Comparison of ENCODE assay signal across 9 cellular contexts in genomic region chr11:72078477-72078876, GRCh38. TPM values are rescaled to one million over a fixed set of nuclear protein-coding genes. Genes with fewer than 3 reads are reported as not detected.
A peak's percentile ranks its signal among the peaks of the same experiment; 100 is the strongest.
DNase-seq lines count a peak whose midpoint lies in the region; ATAC-seq and TF ChIP-seq lines count a peak whose summit lies in the region.
"Had no signal": no experiment of that assay in that cellular context is flagged by ENCODE, and none has a peak within 500 bp of the region (broad histone marks: within the 10 kb centered on the region; RNA-seq: fewer than 3 reads in every experiment).

No MANE protein-coding gene starts in this region.

- no peaks in the 10 kb centered on the region for H3F3A ChIP-seq in GM23338 (replicated peaks; ENCODE audit: low read depth)

- H3K4me1 ChIP-seq in GM23338 (ENCODE audit: insufficient read depth) (0 out of 2 replicates have a peak, but pooled peaks cover 8% of the 10 kb centered on the region), fibroblast of lung (ENCODE audit: control insufficient read depth, extremely low read depth, insufficient read depth, low read length) (peaks cover 2% of the 10 kb centered on the region), sigmoid colon (peaks cover 0 to 26% (median 23%) of the 10 kb centered on the region in 4 donors)

- peaks cover 65% of the 10 kb centered on the region for H3K79me2 ChIP-seq in GM23338 (replicated peaks; ENCODE audit: insufficient read depth)
- H3K79me2 ChIP-seq in fibroblast of lung (ENCODE audit: control insufficient read depth, insufficient read depth, low read length), result peaks cover 59% of the 10 kb centered on the region

- ATAC-seq in GM23338 (no peak), T-cell (replicated peaks in 1 of 4) (no peak), HG02938 (IDR thresholded peaks at IDR 0.05; ENCODE audit: unreplicated experiment) (no peak), GM19395 (IDR thresholded peaks at IDR 0.05; ENCODE audit: unreplicated experiment) (no peak)

- H3K27me3 ChIP-seq in GM23338 (ENCODE audit: insufficient read depth), result no peaks in the 10 kb centered on the region
- H3K27me3 ChIP-seq in fibroblast of lung (ENCODE audit: control insufficient read depth, insufficient read depth, low read length), result no peaks in the 10 kb centered on the region
- no peaks in the 10 kb centered on the region for H3K27me3 ChIP-seq in sigmoid colon

- no peaks in the 10 kb centered on the region for H3K9me2 ChIP-seq in GM23338 (ENCODE audit: insufficient read depth)

- CTCF ChIA-PET in T-cell (lab: Charles Lee), result interaction anchor here in 1 of 2 donors (0.6 to 2.4 kb wide), 7 partner anchors 11 to 145 kb away, joined by 4 to 12 read pairs (median 4); no protein-coding TSS in a partner anchor

- H3K9me3 ChIP-seq in fibroblast of lung (ENCODE audit: control insufficient read depth, insufficient read depth, low read depth, low read length) (no peaks in the 10 kb centered on the region), sigmoid colon (no peaks in the 10 kb centered on the region)

- no peak for TF ChIP-seq POLR2A in sigmoid colon (IDR thresholded peaks at IDR 0.05)

- H3K4me3 ChIP-seq in GM23338 (peak overlapping the region; percentile 80; the same call in 1 of the 2 replicates), fibroblast of lung (replicated peaks in 1 of 4; ENCODE audit: control extremely low read depth in 1 of 4, insufficient read depth in 1 of 4, low read depth in 3 of 4, low read length in 4 of 4) (peak overlapping the region in 2 of 4 experiments; percentile 81 to 92), sigmoid colon (no peak overlapping the region)

- H3K36me3 Mint-ChIP-seq in GM23338 (ENCODE audit: low read depth) (peaks cover 8% of the 10 kb centered on the region; the same call in 1 of the 3 replicates), T-cell (peaks cover 4% of the 10 kb centered on the region)

- 79 to 85% methylated on average over 6 of the region's 6 CpGs for WGBS in sigmoid colon, 2 donors

- POLR2A ChIA-PET in T-cell (lab: Charles Lee), result interaction anchor here (0.5 to 0.6 kb wide), 3 partner anchors 38 to 67 kb away, joined by 3 read pairs; no protein-coding TSS in a partner anchor

- peaks cover 4% of the 10 kb centered on the region for H3K27me3 Mint-ChIP-seq in GM23338 (ENCODE audit: insufficient read depth, low read depth, poor library complexity)
- H3K27me3 Mint-ChIP-seq in T-cell, result no peaks in the 10 kb centered on the region

- TF ChIP-seq CTCF in GM23338 (conservative IDR thresholded peaks at IDR 0.05; ENCODE audit: low read depth in 2 of 2) (no peak), fibroblast of lung (conservative IDR thresholded peaks at IDR 0.05 in 1 of 2, IDR thresholded peaks at IDR 0.05 in 1 of 2; ENCODE audit: low read depth in 1 of 2, low read length in 2 of 2) (no peak), sigmoid colon (IDR thresholded peaks at IDR 0.05) (no peak)

- H3K36me3 ChIP-seq in GM23338 (ENCODE audit: insufficient read depth) (no peaks in the 10 kb centered on the region), fibroblast of lung (ENCODE audit: control insufficient read depth, insufficient read depth, low read length) (no peaks in the 10 kb centered on the region), sigmoid colon (no peaks in the 10 kb centered on the region)

- TF ChIP-seq EP300 in sigmoid colon (IDR thresholded peaks at IDR 0.05), result no peak

- DNase-seq in GM23338 (ENCODE audit: low spot score) (no peak), T-cell (no peak), fibroblast of lung (ENCODE audit: low read depth in 2 of 2) (peak in 1 of 2 donors; percentile 64), sigmoid colon (no peak), nucleus accumbens (lab: John Stamatoyannopoulos, UW) (no peak), NCI-H1105 (lab: John Stamatoyannopoulos, UW) (no peak)

- H4K20me1 ChIP-seq in GM23338 (replicated peaks; ENCODE audit: insufficient read depth) (peaks cover 24% of the 10 kb centered on the region; the same call in 1 of the 2 replicates), fibroblast of lung (ENCODE audit: control insufficient read depth, extremely low read depth, insufficient read depth, low read length) (no peaks in the 10 kb centered on the region)

- H3K27ac Mint-ChIP-seq in GM23338 (peak overlapping the region; percentile 35), T-cell (peak overlapping the region; percentile 2 to 11)

- intact Hi-C loops in sigmoid colon (cut with DNase I), result no loop called here

- H3K27ac ChIP-seq in GM23338 (ENCODE audit: low read depth) (peak overlapping the region; percentile 46; the same call in 1 of the 2 replicates), fibroblast of lung (ENCODE audit: insufficient read depth, low read length) (peak overlapping the region; percentile 96), sigmoid colon (peak overlapping the region; percentile 91 to 94 (median 92))

- H3K4me2 ChIP-seq in GM23338 (peak overlapping the region; percentile 87), fibroblast of lung (ENCODE audit: extremely low read depth, insufficient read depth, low read length) (peak overlapping the region; percentile 99)

- H3K9me3 Mint-ChIP-seq in GM23338 (no peaks in the 10 kb centered on the region), T-cell (no peaks in the 10 kb centered on the region)

- H3K4me3 Mint-ChIP-seq in GM23338, result peak overlapping the region; percentile 86
- peak overlapping the region; percentile 31 to 98 (median 49) for H3K4me3 Mint-ChIP-seq in T-cell

- H3K9ac ChIP-seq in fibroblast of lung (ENCODE audit: insufficient read depth, low read length), result no peak overlapping the region

- no peak overlapping the region for H2AFZ ChIP-seq in GM23338
- H2AFZ ChIP-seq in fibroblast of lung (ENCODE audit: low read length), result peak overlapping the region; percentile 28

- H3K4me1 Mint-ChIP-seq in GM23338, result peaks cover 20% of the 10 kb centered on the region
- peaks cover 48 to 63% (median 50%) of the 10 kb centered on the region in 3 donors for H3K4me1 Mint-ChIP-seq in T-cell

TF ChIP-seq in GM23338, 12 proteins besides CTCF, POLR2A, EP300 and RAD21:
- no peak for TF ChIP-seq JUNB (IDR thresholded peaks at IDR 0.05; ENCODE audit: unreplicated experiment)

RNA-seq across cellular contexts. Expression of gene NUMA1, which starts 1.9 kb away (rescaled TPM):
- 90.5 and 104 TPM in 2 replicates for total RNA-seq in GM23338 (2014; rRNA removed; shearing (Covaris generic))
- polyA plus RNA-seq in GM23338 (2016; fragmentation: Nextera tagmentation; extraction: Ambion mirVana) (30.4 and 33.2 TPM in 2 replicates), fibroblast of lung (59.0 and 61.6 TPM in 2 replicates), sigmoid colon (100 to 1,000 TPM in 2 of 3 donors, 10 to 100 TPM in 1; 99.1 to 176 (median 109) TPM)
- total RNA-seq in T-cell (100 to 1,000 TPM; 237 to 386 (median 343) TPM), fibroblast of lung (190 and 247 TPM in 2 replicates), sigmoid colon (100 to 1,000 TPM; 249 to 343 (median 265) TPM)
- polyA plus RNA-seq in fibroblast of lung (2012), result 81.1 and 84.5 TPM in 2 replicates
- polyA minus RNA-seq in fibroblast of lung (ENCODE audit: low replicate concordance), result 259 and 321 TPM in 2 replicates

RNA-seq across cellular contexts. Expression of gene LRRC51, which starts 2.2 kb away (rescaled TPM):
- total RNA-seq in GM23338 (2014; rRNA removed; shearing (Covaris generic)), result 3.6 and 4.3 TPM in 2 replicates
- polyA plus RNA-seq in GM23338 (2016; fragmentation: Nextera tagmentation; extraction: Ambion mirVana) (4.2 and 4.8 TPM in 2 replicates), fibroblast of lung (6.9 and 8.9 TPM in 2 replicates), sigmoid colon (10 to 100 TPM in 2 of 3 donors, 1 to 10 TPM in 1; 4.6 to 12.3 (median 10.8) TPM)
- total RNA-seq in T-cell (1 to 10 TPM; 2.5 to 5.1 (median 3.7) TPM), fibroblast of lung (5.0 and 5.4 TPM in 2 replicates), sigmoid colon (10 to 100 TPM in 1 of 4 donors, 1 to 10 TPM in 3; 3.2 to 14.8 (median 6.4) TPM)
- polyA plus RNA-seq in fibroblast of lung (2012), result 9.0 and 9.9 TPM in 2 replicates
- 6.2 and 10.5 TPM in 2 replicates for polyA minus RNA-seq in fibroblast of lung (ENCODE audit: low replicate concordance)

RNA-seq across cellular contexts. Expression of gene LAMTOR1, which starts 24.6 kb away (rescaled TPM):
- 106 and 112 TPM in 2 replicates for total RNA-seq in GM23338 (2014; rRNA removed; shearing (Covaris generic))
- polyA plus RNA-seq in GM23338 (2016; fragmentation: Nextera tagmentation; extraction: Ambion mirVana), result 157 and 168 TPM in 2 replicates
- 10 to 100 TPM; 45.7 to 69.3 (median 62.5) TPM for total RNA-seq in T-cell
- total RNA-seq in fibroblast of lung, result 80.9 and 90.3 TPM in 2 replicates
- polyA plus RNA-seq in fibroblast of lung, result 137 and 183 TPM in 2 replicates
- 152 and 213 TPM in 2 replicates for polyA plus RNA-seq in fibroblast of lung (2012)
- 208 and 507 TPM in 2 replicates for polyA minus RNA-seq in fibroblast of lung (ENCODE audit: low replicate concordance)
- total RNA-seq in sigmoid colon, result 100 to 1,000 TPM in 3 of 4 donors, 10 to 100 TPM in 1; 87.2 to 123 (median 120) TPM
- polyA plus RNA-seq in sigmoid colon, result 100 to 1,000 TPM; 132 to 256 (median 228) TPM

RNA-seq across cellular contexts. Expression of gene TOMT, which starts 27.2 kb away (rescaled TPM):
- total RNA-seq in GM23338 (2014; rRNA removed; shearing (Covaris generic)), result not detected in 2 replicates
- not detected in 2 replicates for polyA plus RNA-seq in GM23338 (2016; fragmentation: Nextera tagmentation; extraction: Ambion mirVana)
- total RNA-seq in T-cell, result under 1 TPM in 1 of 5 donors, not detected in 4; 0.28 TPM
- total RNA-seq in fibroblast of lung, result not detected in 2 replicates
- not detected in 2 replicates for polyA plus RNA-seq in fibroblast of lung
- not detected in 2 replicates for polyA plus RNA-seq in fibroblast of lung (2012)
- not detected in 2 replicates for polyA minus RNA-seq in fibroblast of lung (ENCODE audit: low replicate concordance)
- not detected for total RNA-seq in sigmoid colon
- polyA plus RNA-seq in sigmoid colon, result not detected
- polyA plus RNA-seq: thymus had no signal

RNA-seq across cellular contexts. Expression of gene ANAPC15, which starts 34.0 kb away (rescaled TPM):
- total RNA-seq in GM23338 (2014; rRNA removed; shearing (Covaris generic)), result 42.3 and 52.1 TPM in 2 replicates
- 110 and 117 TPM in 2 replicates for polyA plus RNA-seq in GM23338 (2016; fragmentation: Nextera tagmentation; extraction: Ambion mirVana)
- total RNA-seq in T-cell, result 10 to 100 TPM; 44.8 to 51.0 (median 47.7) TPM
- 20.8 and 24.8 TPM in 2 replicates for total RNA-seq in fibroblast of lung
- 97.2 and 174 TPM in 2 replicates for polyA plus RNA-seq in fibroblast of lung
- polyA plus RNA-seq in fibroblast of lung (2012), result 67.6 and 112 TPM in 2 replicates
- 10.2 and 60.4 TPM in 2 replicates for polyA minus RNA-seq in fibroblast of lung (ENCODE audit: low replicate concordance)
- total RNA-seq in sigmoid colon, result 10 to 100 TPM; 48.5 to 77.1 (median 57.8) TPM
- 10 to 100 TPM; 84.5 to 93.1 (median 89.0) TPM for polyA plus RNA-seq in sigmoid colon

Comparison
In these comparisons a context has a peak if more than half of its experiments do, and no peak if none do; other contexts are left out.
1. H3K27ac ChIP-seq: peak in every context shown above with its lines; median percentile 96 in fibroblast of lung; 92 in sigmoid colon; 46 in GM23338.